Comparison of ENCODE assay signal across 9 cellular contexts in the genomic region with DNA sequence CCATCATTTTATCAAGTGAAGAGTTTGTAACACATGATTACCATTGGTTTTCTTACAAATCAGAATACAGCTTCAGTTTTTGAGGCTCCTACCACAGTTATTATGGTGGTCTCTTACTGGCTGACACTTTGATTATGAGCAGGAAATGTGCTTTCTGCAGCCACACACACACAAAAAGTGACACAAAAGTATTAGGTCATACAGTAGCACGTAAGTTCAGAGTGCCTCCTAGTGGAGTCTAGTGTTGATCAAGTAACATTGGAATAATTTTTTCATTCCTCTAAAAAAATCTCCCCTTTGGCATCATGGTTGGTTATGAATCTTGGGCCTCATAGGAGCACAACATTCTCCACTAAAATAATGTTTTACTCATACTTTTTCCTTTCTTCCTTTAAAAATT. TPM values are rescaled to one million over a fixed set of nuclear protein-coding genes. Genes with fewer than 3 reads are reported as not detected.
DNase-seq lines count a peak whose midpoint lies in the region; ATAC-seq, FAIRE-seq and TF ChIP-seq lines count a peak whose summit lies in the region.
"Had no signal": no experiment of that assay in that cellular context is flagged by ENCODE, and none has a peak within 500 bp of the region (broad histone marks: within the 10 kb centered on the region; RNA-seq: fewer than 3 reads in every experiment).

No MANE protein-coding gene starts in this region.

- no peak overlapping the region for H3K4me2 ChIP-seq in OCI-LY3 (ENCODE audit: low read length)

- no peak overlapping the region for H3K4me3 Mint-ChIP-seq in mesothelial cell of epicardium
- H3K4me3 Mint-ChIP-seq: activated CD4-positive, alpha-beta T cell treated with anti-CD3 and anti-CD28 coated beads, Interleukin-2, amount 10 ng/mL, durations not matched to agents 7 days and 5 days had no signal

- H2AFZ ChIP-seq in OCI-LY3 (ENCODE audit: low read depth, low read length) = no peak overlapping the region

- H3K36me3 Mint-ChIP-seq in mesothelial cell of epicardium = no peaks in the 10 kb centered on the region

- no peaks in the 10 kb centered on the region for H3K27me3 Mint-ChIP-seq in mesothelial cell of epicardium (ENCODE audit: low read depth)
- H3K27me3 Mint-ChIP-seq: activated CD4-positive, alpha-beta T cell treated with anti-CD3 and anti-CD28 coated beads, Interleukin-2, amount 10 ng/mL, durations not matched to agents 7 days and 5 days had no signal

- no peaks in the 10 kb centered on the region for H3K27me3 ChIP-seq in OCI-LY3 (ENCODE audit: low read depth, low read length)

- no peak for ATAC-seq in GM21825 (IDR thresholded peaks at IDR 0.05; ENCODE audit: unreplicated experiment)

- no peak overlapping the region for H3K27ac ChIP-seq in OCI-LY3 (ENCODE audit: low read length)

- H3K27ac Mint-ChIP-seq in mesothelial cell of epicardium = no peak overlapping the region
- H3K27ac Mint-ChIP-seq: activated CD4-positive, alpha-beta T cell treated with anti-CD3 and anti-CD28 coated beads, Interleukin-2, amount 10 ng/mL, durations not matched to agents 7 days and 5 days had no signal

- TF ChIP-seq CTCF in AG09309 (IDR thresholded peaks at IDR 0.05; ENCODE audit: control insufficient read depth, insufficient read depth, low read depth, low read length, missing control alignments) (peak; percentile 23), OCI-LY3 (IDR thresholded peaks at IDR 0.05; ENCODE audit: low read depth, low read length) (peak; percentile 46), mesothelial cell of epicardium (IDR thresholded peaks at IDR 0.05; ENCODE audit: unreplicated experiment) (no peak)

- peak; percentile 15 for FAIRE-seq in GM18507 (lab: Jason Lieb, UNC)

- H3K4me3 ChIP-seq in AG09309 (ENCODE audit: control insufficient read depth, low read depth, low read length) (no peak overlapping the region), OCI-LY3 (ENCODE audit: low read length) (no peak overlapping the region)

- H4K20me1 ChIP-seq in OCI-LY3 (ENCODE audit: insufficient read depth, low read length) = no peaks in the 10 kb centered on the region; the same call in none of the 2 replicates

- no peaks in the 10 kb centered on the region for H3K4me1 ChIP-seq in OCI-LY3 (ENCODE audit: low read length)

- no peak overlapping the region for H3K9ac ChIP-seq in OCI-LY3 (ENCODE audit: low read length)

- H3K4me1 Mint-ChIP-seq in mesothelial cell of epicardium = peaks cover 38% of the 10 kb centered on the region

- H3K79me2 ChIP-seq in OCI-LY3 (ENCODE audit: low read length) = 0 out of 2 replicates have a peak, but pooled peaks cover 4% of the 10 kb centered on the region

- H3K36me3 ChIP-seq in OCI-LY3 (replicated peaks; ENCODE audit: low read depth, low read length) = no peaks in the 10 kb centered on the region

- H3K9me3 Mint-ChIP-seq in mesothelial cell of epicardium = no peaks in the 10 kb centered on the region
- H3K9me3 Mint-ChIP-seq: activated CD4-positive, alpha-beta T cell treated with anti-CD3 and anti-CD28 coated beads, Interleukin-2, amount 10 ng/mL, durations not matched to agents 7 days and 5 days had no signal

- H3K9me3 ChIP-seq in OCI-LY3 (ENCODE audit: insufficient read depth, low read length) = no peaks in the 10 kb centered on the region

- no peak for DNase-seq in AG09309 (ENCODE audit: low read depth)
- DNase-seq in GM18507 (ENCODE audit: extremely low spot score, insufficient read length, low read depth) = no peak
- DNase-seq in fibroblast of peridontal ligament (ENCODE audit: extremely low read depth) = peak; percentile 37
- DNase-seq in stimulated activated naive CD4-positive, alpha-beta T cell treated with Interleukin-2 at 50 U/mL for 16 hours (lab: John Stamatoyannopoulos, UW) = no peak
- no peak for DNase-seq in activated CD4-positive, alpha-beta T cell treated with anti-CD3 and anti-CD28 coated beads, Interleukin-2, amount 50 U/mL, for 48 hours
- DNase-seq in mesothelial cell of epicardium (ENCODE audit: low spot score in 2 of 2, unreplicated experiment in 2 of 2) = no peak
- DNase-seq: activated CD4-positive, alpha-beta T cell treated with anti-CD3 and anti-CD28 coated beads, Interleukin-2, amount 10 ng/mL, durations not matched to agents 7 days and 5 days had no signal

RNA-seq across cellular contexts. Expression of gene PAM, which starts 37.6 kb away (rescaled TPM):
- 76.1 to 94.3 TPM (median 89.0 TPM) in 3 replicates for total RNA-seq in mesothelial cell of epicardium
